In the genomic region with DNA sequence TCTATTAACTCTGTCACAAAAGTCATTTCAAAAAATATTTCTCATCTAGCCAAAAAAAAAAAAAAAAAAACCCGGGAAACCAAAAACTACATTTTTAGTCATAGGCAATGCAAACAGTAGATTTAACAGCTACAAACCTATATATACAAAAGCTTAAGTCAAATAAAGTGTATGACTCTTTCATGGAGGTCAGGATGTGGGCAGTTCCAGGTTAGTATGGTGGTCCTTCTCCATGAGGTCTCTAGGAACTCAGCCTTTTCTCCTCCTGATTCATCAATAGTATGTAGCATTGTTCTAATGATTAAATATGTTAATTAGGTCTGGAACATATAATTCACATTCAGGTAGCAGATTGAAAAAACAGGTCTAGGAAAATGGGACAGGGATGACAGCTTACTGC, we compare ENCODE assay signal across 27 cellular contexts.
"Had no signal": no experiment of that assay in that cellular context is flagged by ENCODE, and none has a peak within 500 bp of the region (broad histone marks: within the 10 kb centered on the region; RNA-seq: fewer than 3 reads in every experiment).

No MANE protein-coding gene starts in this region.

- H3K4me1 ChIP-seq: stomach, suprapubic skin, testis, thyroid gland, tibial artery, tibial nerve, transverse colon, upper lobe of left lung, upper lobe of right lung, uterus, vagina had no signal

- H3K36me3 ChIP-seq: stomach, suprapubic skin, thoracic aorta, thyroid gland, tibial artery, tibial nerve, transverse colon, upper lobe of left lung, upper lobe of right lung, uterus, vagina had no signal

- ATAC-seq: stimulated activated effector memory CD8-positive, alpha-beta T cell treated with anti-CD3 and anti-CD28 coated beads, Interleukin-12 subunit alpha, Interleukin-12 subunit beta, amount 100 ng/mL, for 72 hours; stimulated activated memory B cell treated with anti-CD40 and anti-IgM and Interleukin-4, amounts not matched to agents 10 μg/mL and 1 μg/mL and 100 μg/mL, for 72 hours; stimulated activated naive B cell treated with anti-CD40 and anti-IgM and Interleukin-4, amounts not matched to agents 10 μg/mL and 1 μg/mL and 100 μg/mL, for 72 hours; stimulated activated naive CD8-positive, alpha-beta T cell treated with anti-CD3 and anti-CD28 coated beads, Interleukin-15, amount 100 ng/mL, for 72 hours; stimulated activated naive CD8-positive, alpha-beta T cell treated with anti-CD3 and anti-CD28 coated beads, Interleukin-15, Interleukin-2, amounts not matched to agents 100 U/mL and 50 U/mL, for 24 hours; upper lobe of right lung had no signal

- H3K27ac ChIP-seq: stomach, suprapubic skin, testis, thoracic aorta, thyroid gland, tibial artery, tibial nerve, transverse colon, upper lobe of left lung, upper lobe of right lung, uterus, vagina had no signal

- FAIRE-seq: urothelium cell line had no signal

- H3K9me3 ChIP-seq: stomach, suprapubic skin, testis, thoracic aorta, thyroid gland, tibial artery, tibial nerve, transverse colon, upper lobe of left lung, upper lobe of right lung, uterus, vagina had no signal

- H3K27me3 ChIP-seq: stomach, suprapubic skin, testis, thyroid gland, tibial artery, tibial nerve, transverse colon, upper lobe of left lung, upper lobe of right lung, uterus, vagina had no signal

- DNase-seq: stimulated activated CD4-positive, alpha-beta T cell treated with anti-CD3 and anti-CD28 coated beads, Interleukin-2, amount 100 ng/mL, for 48 hours; stimulated activated CD4-positive, alpha-beta T cell treated with anti-CD3 and anti-CD28 coated beads, Interleukin-4, amount 100 ng/mL, for 1 hour; stimulated activated CD4-positive, alpha-beta T cell treated with anti-CD3 and anti-CD28 coated beads, Interleukin-4, amount 100 ng/mL, for 24 hours; stimulated activated CD4-positive, alpha-beta T cell treated with anti-CD3 and anti-CD28 coated beads, Interleukin-4, amount 100 ng/mL, for 4 hours; stimulated activated CD8-positive, alpha-beta memory T cell treated with anti-CD3 and anti-CD28 coated beads, Interleukin-4, amount 100 ng/mL, for 48 hours; stimulated activated naive B cell treated with anti-CD40 and anti-IgM and Interleukin-4, amounts not matched to agents 10 μg/mL and 1 μg/mL and 100 μg/mL, for 72 hours; stimulated activated naive CD4-positive, alpha-beta T cell; stimulated activated naive CD4-positive, alpha-beta T cell treated with Interleukin-2 at 50 U/mL for 16 hours; stimulated activated naive CD8-positive, alpha-beta T cell treated with anti-CD3 and anti-CD28 coated beads, Interleukin-15, amount 100 ng/mL, for 72 hours; stimulated activated naive CD8-positive, alpha-beta T cell treated with anti-CD3 and anti-CD28 coated beads, Interleukin-15, Interleukin-2, amounts not matched to agents 100 U/mL and 50 U/mL, for 24 hours; stomach; substantia nigra; testis; thyroid gland; tibial artery; transverse colon; trophoblast cell; upper lobe of left lung; upper lobe of right lung; uterus had no signal

- H3K4me3 ChIP-seq: stomach, suprapubic skin, testis, thoracic aorta, thyroid gland, tibial artery, tibial nerve, transverse colon, upper lobe of left lung, upper lobe of right lung, uterus, vagina had no signal
